8 cellular contexts compared by ENCODE assay signal in the genomic region with DNA sequence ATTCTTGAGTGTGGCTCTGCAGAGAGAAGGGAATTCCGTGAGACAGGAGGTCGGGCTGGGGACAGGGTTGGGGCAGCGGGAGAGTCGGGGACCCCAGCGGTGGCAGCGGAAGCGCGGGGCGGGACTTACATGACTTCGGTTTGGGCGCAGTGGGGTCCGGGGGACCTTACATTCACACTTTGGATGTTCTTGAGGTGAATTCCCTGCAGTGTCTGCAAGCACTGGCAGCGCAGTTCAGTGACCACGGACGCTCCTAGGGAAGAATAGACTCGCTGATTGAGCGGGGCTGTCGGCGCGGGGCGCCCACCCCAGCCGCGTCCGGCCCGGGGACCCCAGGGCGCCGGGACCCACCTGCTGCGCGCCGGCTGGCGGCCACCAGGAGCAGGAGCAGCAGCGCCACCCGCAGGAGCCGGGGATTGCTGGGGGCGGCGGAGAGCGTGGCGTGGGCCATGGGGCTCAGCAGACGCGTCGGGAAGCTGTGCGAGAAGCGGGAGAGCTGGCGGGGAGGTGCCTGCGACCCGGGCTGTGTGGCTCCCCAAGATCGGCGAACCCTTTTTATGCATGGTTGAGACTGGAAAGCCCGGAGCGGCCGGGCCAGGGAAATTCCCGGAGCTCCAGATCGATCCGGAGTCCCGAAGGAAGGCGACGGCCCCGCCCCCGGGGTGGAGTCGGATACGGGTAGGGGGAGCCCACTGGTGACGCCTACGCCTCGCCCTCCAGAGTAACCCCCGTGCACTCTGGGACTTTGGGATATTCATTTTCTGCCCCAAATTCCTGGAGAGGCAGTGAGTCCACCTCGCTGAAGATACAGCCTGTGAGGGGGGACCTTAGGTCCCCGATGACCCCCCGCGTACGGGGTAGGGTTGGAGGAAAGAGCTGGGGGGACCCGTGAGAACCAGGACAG. TPM values are rescaled to one million over a fixed set of nuclear protein-coding genes. Genes with fewer than 3 reads are reported as not detected.
A peak's percentile ranks its signal among the peaks of the same experiment; 100 is the strongest.
DNase-seq lines count a peak whose midpoint lies in the region; ATAC-seq, FAIRE-seq and TF ChIP-seq lines count a peak whose summit lies in the region.

A gene (minus strand): TSS at position 529 of the 904 bp plus-strand sequence. CDS start 78 bp downstream, at position 451.

- CTCF ChIA-PET in CD4-positive, alpha-beta memory T cell (lab: Charles Lee; ENCODE audit: partially characterized antibody): no interaction called here
- CTCF ChIA-PET in endothelial cell of umbilical vein (lab: Charles Lee): interaction anchor here (0.6 to 4.5 kb wide), 42 partner anchors 8 to 697 kb away, joined by 3 to 49 read pairs (median 4); a partner anchor contains a TSS

- H4K20me1 ChIP-seq in endothelial cell of umbilical vein (replicated peaks; ENCODE audit: control insufficient read depth, extremely low read depth, insufficient read depth, low read length): no peaks in the 10 kb centered on the region

- peaks cover 0 to 7% (median 0%) of the 10 kb centered on the region in 8 donors for H3K9me3 Mint-ChIP-seq in CD4-positive, alpha-beta memory T cell

- no peak within 1 kb of the TSS for H3K27ac ChIP-seq in CD4-positive, alpha-beta memory T cell (ENCODE audit: low read depth, low read length)
- H3K27ac ChIP-seq in endothelial cell of umbilical vein (ENCODE audit: insufficient read depth, low read depth, low read length) (peak within 1 kb of the TSS; percentile 88), substantia nigra (ENCODE audit: low read depth, low read length, poor library complexity, severe bottlenecking) (no peak within 1 kb of the TSS)

- no peaks in the 10 kb centered on the region for H3K36me3 ChIP-seq in CD4-positive, alpha-beta memory T cell (ENCODE audit: insufficient read depth, low read length)
- H3K36me3 ChIP-seq in endothelial cell of umbilical vein (ENCODE audit: control insufficient read depth in 2 of 2, extremely low read depth in 1 of 2, insufficient read depth in 2 of 2, low read length in 2 of 2): no peaks in the 10 kb centered on the region

- peak within 1 kb of the TSS; percentile 95 for H3K4me2 ChIP-seq in endothelial cell of umbilical vein (ENCODE audit: insufficient read depth, low read length)

- H3K79me2 ChIP-seq in endothelial cell of umbilical vein (ENCODE audit: control insufficient read depth, insufficient read depth, low read length): no peaks in the 10 kb centered on the region

- peaks cover 30 to 32% of the 10 kb centered on the region in 2 donors for H3K27me3 Mint-ChIP-seq in CD4-positive, alpha-beta memory T cell

- no peaks in the 10 kb centered on the region for H3K36me3 Mint-ChIP-seq in CD4-positive, alpha-beta memory T cell

- dilution Hi-C loops in endothelial cell of umbilical vein (cut with MboI; ENCODE audit: extremely low pct_ligation_motif_present, low sequenced_read_pairs): no loop called here

- peak; percentile 23 to 44 for TF ChIP-seq CTCF in endothelial cell of umbilical vein (IDR thresholded peaks at IDR 0.05; ENCODE audit: extremely low read depth in 1 of 2, insufficient read depth in 1 of 2, low read depth in 1 of 2, low read length in 2 of 2)

- peak; percentile 73 for FAIRE-seq in endothelial cell of umbilical vein (lab: Jason Lieb, UNC)

- no peak within 1 kb of the TSS for H3K27ac Mint-ChIP-seq in CD4-positive, alpha-beta memory T cell

- H3K9me1 ChIP-seq in endothelial cell of umbilical vein (replicated peaks; ENCODE audit: control insufficient read depth, extremely low read depth, insufficient read depth, low read length): no peaks in the 10 kb centered on the region

- peak within 1 kb of the TSS; percentile 98 for H2AFZ ChIP-seq in endothelial cell of umbilical vein (ENCODE audit: low read depth, low read length)

- peaks cover 6 to 14% (median 11%) of the 10 kb centered on the region in 4 donors for H3K4me1 Mint-ChIP-seq in CD4-positive, alpha-beta memory T cell

- peak within 1 kb of the TSS; percentile 87 for H3K9ac ChIP-seq in endothelial cell of umbilical vein (replicated peaks; ENCODE audit: extremely low read depth, insufficient read depth, low read length)

- no peak for DNase-seq in CD4-positive, alpha-beta memory T cell
- peak; percentile 94 for DNase-seq in UCSD-AML1 (lab: John Stamatoyannopoulos, UW; ENCODE audit: unreplicated experiment)
- peak; percentile 67 for DNase-seq in endothelial cell of umbilical vein (ENCODE audit: low read depth, low spot score)
- DNase-seq in lung microvascular endothelial cell (ENCODE audit: low read depth in 2 of 2): peak; percentile 65 to 78
- DNase-seq in substantia nigra (lab: John Stamatoyannopoulos, UW): peak in 39 of 49 donors; percentile 1 to 51 (median 26)
- DNase-seq in SHP77 (lab: John Stamatoyannopoulos, UW): no peak

- H3K4me3 ChIP-seq in CD4-positive, alpha-beta memory T cell (ENCODE audit: low read length in 2 of 2): peak within 1 kb of the TSS; percentile 0 to 9
- peak within 1 kb of the TSS; percentile 75 to 86 (median 82) for H3K4me3 ChIP-seq in endothelial cell of umbilical vein (replicated peaks in 1 of 3; ENCODE audit: insufficient read depth in 1 of 3, low read depth in 1 of 3, low read length in 3 of 3)

- TSS peak; percentile 60 for BruUV-seq in endothelial cell of umbilical vein (replicated peaks; lab: Mats Ljungman, UMichigan)

- TF ChIP-seq POLR2A in endothelial cell of umbilical vein (IDR thresholded peaks at IDR 0.05; ENCODE audit: low read depth, low read length): peak; percentile 22

- POLR2A ChIA-PET in CD4-positive, alpha-beta memory T cell (lab: Charles Lee; ENCODE audit: partially characterized antibody): no interaction called here
- POLR2A ChIA-PET in endothelial cell of umbilical vein (lab: Charles Lee): interaction anchor here (2.4 kb wide), 1 partner anchor 61 kb away, joined by 8 read pairs; a partner anchor contains a TSS

- H3K27me3 ChIP-seq in CD4-positive, alpha-beta memory T cell (ENCODE audit: insufficient read depth, low read length): no peaks in the 10 kb centered on the region
- no peaks in the 10 kb centered on the region for H3K27me3 ChIP-seq in endothelial cell of umbilical vein (ENCODE audit: control insufficient read depth in 2 of 2, insufficient read depth in 2 of 2, low read length in 2 of 2)

- H3K4me3 Mint-ChIP-seq in CD4-positive, alpha-beta memory T cell: peak within 1 kb of the TSS; percentile 61 to 84 (median 72)

- no peaks in the 10 kb centered on the region for H3K9me3 ChIP-seq in CD4-positive, alpha-beta memory T cell (ENCODE audit: control insufficient read depth in 1 of 2, low read length in 2 of 2)
- H3K9me3 ChIP-seq in endothelial cell of umbilical vein (replicated peaks; ENCODE audit: control insufficient read depth, insufficient read depth, low read length): no peaks in the 10 kb centered on the region

- peak; percentile 57 for ATAC-seq in GM19025 (IDR thresholded peaks at IDR 0.05; ENCODE audit: low read depth, unreplicated experiment)
- ATAC-seq in HG03460 (IDR thresholded peaks at IDR 0.05; ENCODE audit: unreplicated experiment): peak; percentile 56

- no peaks in the 10 kb centered on the region for H3K4me1 ChIP-seq in CD4-positive, alpha-beta memory T cell (ENCODE audit: insufficient read depth, low read length)
- H3K4me1 ChIP-seq in endothelial cell of umbilical vein (ENCODE audit: control insufficient read depth, extremely low read depth, insufficient read depth, low read length): peaks cover 11% of the 10 kb centered on the region

- intact Hi-C loops in CD4-positive, alpha-beta memory T cell (cut with micrococcal nuclease): no loop called here
- intact Hi-C loops in endothelial cell of umbilical vein (cut with micrococcal nuclease): loop anchor here (1.0 to 5.0 kb wide), 7 partner anchors 54 to 376 kb away; no protein-coding TSS in a partner anchor

TF ChIP-seq in endothelial cell of umbilical vein, 7 proteins besides CTCF, POLR2A, EP300 and RAD21:
- TF ChIP-seq MYC (IDR thresholded peaks at IDR 0.05; ENCODE audit: low read depth, low read length): no peak
- TF ChIP-seq EZH2 (IDR thresholded peaks at IDR 0.05; ENCODE audit: borderline replicate concordance, low read depth, low read length, severe bottlenecking): no peak
- no peak for TF ChIP-seq GATA2 (IDR thresholded peaks at IDR 0.05; ENCODE audit: insufficient read depth, insufficient read length, low read depth, low read length)
- TF ChIP-seq, protein P1, sequence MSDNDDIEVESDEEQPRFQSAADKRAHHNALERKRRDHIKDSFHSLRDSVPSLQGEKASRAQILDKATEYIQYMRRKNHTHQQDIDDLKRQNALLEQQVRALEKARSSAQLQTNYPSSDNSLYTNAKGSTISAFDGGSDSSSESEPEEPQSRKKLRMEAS (IDR thresholded peaks at IDR 0.05; ENCODE audit: insufficient read depth, insufficient read length): no peak
- no peak for TF ChIP-seq POLR2AphosphoS5 (IDR thresholded peaks at IDR 0.05; ENCODE audit: insufficient read depth, low read depth, low read length)
- TF ChIP-seq JUN (IDR thresholded peaks at IDR 0.05; ENCODE audit: borderline replicate concordance, insufficient read depth, insufficient read length, low read depth): no peak
- TF ChIP-seq FOS (IDR thresholded peaks at IDR 0.05; ENCODE audit: borderline replicate concordance, insufficient read depth, low read length): no peak

RNA-seq across cellular contexts. Expression of the gene that starts here (rescaled TPM):
- not detected for total RNA-seq in CD4-positive, alpha-beta memory T cell
- polyA plus RNA-seq in CD4-positive, alpha-beta memory T cell: not detected
- total RNA-seq in endothelial cell of umbilical vein: 1.3 and 1.4 TPM in 2 replicates
- polyA plus RNA-seq in endothelial cell of umbilical vein: 1.1 TPM in 2 replicates
- 1.5 and 2.7 TPM in 2 replicates for polyA plus RNA-seq in endothelial cell of umbilical vein (2011; cell fraction: cytosol; rRNA removed)
- polyA plus RNA-seq in endothelial cell of umbilical vein (2011; cell fraction: nucleus; rRNA removed): 4.0 and 4.1 TPM in 2 replicates
- 1.6 and 2.1 TPM in 2 replicates for polyA plus RNA-seq in endothelial cell of umbilical vein (2012)
- not detected in 2 replicates for polyA minus RNA-seq in endothelial cell of umbilical vein
- polyA minus RNA-seq in endothelial cell of umbilical vein (2011; cell fraction: cytosol; rRNA and poly(A)+ RNA removed): 8.4 TPM
- 2.0 and 2.7 TPM in 2 replicates for polyA minus RNA-seq in endothelial cell of umbilical vein (2011; cell fraction: nucleus; rRNA and poly(A)+ RNA removed)
- total RNA-seq in lung microvascular endothelial cell: 0.22 and 0.79 TPM in 2 replicates

Comparison
In these comparisons a context has a peak if more than half of its experiments do, and no peak if none do; other contexts are left out.
1. Peak in DNase-seq in lung microvascular endothelial cell; RNA of the gene not detected or under 1 TPM.
2. DNase-seq: peak in UCSD-AML1 (single experiment), endothelial cell of umbilical vein (single experiment) and substantia nigra (39 of 49); none in CD4-positive, alpha-beta memory T cell (0 of 5) and SHP77 (0 of 2).